19 cellular contexts compared by ENCODE assay signal in genomic region chr4:14668296-14668695, GRCh38.
DNase-seq lines count a peak whose midpoint lies in the region; ATAC-seq, FAIRE-seq and TF ChIP-seq lines count a peak whose summit lies in the region.
"Had no signal": no experiment of that assay in that cellular context is flagged by ENCODE, and none has a peak within 500 bp of the region (broad histone marks: within the 10 kb centered on the region; RNA-seq: fewer than 3 reads in every experiment).

No MANE protein-coding gene starts in this region.

- H3K27ac ChIP-seq in liver (ENCODE audit: low read depth in 1 of 2, low read length in 2 of 2) (no peak overlapping the region), HepG2 (ENCODE audit: extremely low read length, insufficient read depth, low read length) (no peak overlapping the region), RWPE2 (ENCODE audit: poor library complexity, severe bottlenecking) (peak overlapping the region; percentile 46), heart left ventricle (no peak overlapping the region)
- H3K27ac ChIP-seq: C4-2B, HL-60 had no signal

- in situ Hi-C loops in HepG2 (cut with HindIII; ENCODE audit: extremely low pct_ligation_motif_present, low pct_unique_long_range_greater_than_20kb): no loop called here

- no peaks in the 10 kb centered on the region for H3K79me2 ChIP-seq in HepG2 (ENCODE audit: insufficient read depth, low read length)

- no peak overlapping the region for H3K4me2 ChIP-seq in HepG2 (ENCODE audit: low read depth, low read length)

- no peak overlapping the region for H3K4me3 ChIP-seq in liver (ENCODE audit: low read depth in 1 of 3, low read length in 3 of 3)
- H3K4me3 ChIP-seq in HepG2 (replicated peaks in 1 of 3; ENCODE audit: insufficient read depth in 1 of 3, low read depth in 2 of 3, low read length in 3 of 3): no peak overlapping the region
- no peak overlapping the region for H3K4me3 ChIP-seq in RWPE2 (ENCODE audit: severe bottlenecking)
- no peak overlapping the region for H3K4me3 ChIP-seq in heart left ventricle
- H3K4me3 ChIP-seq: HAP-1, K562 had no signal

- intact Hi-C loops in HepG2 (cut with micrococcal nuclease; ENCODE audit: unreplicated experiment) (no loop called here), heart left ventricle (cut with DNase I) (no loop called here)

- no peak overlapping the region for H2AFZ ChIP-seq in HepG2 (ENCODE audit: low read length)

- H3K9ac ChIP-seq in liver (ENCODE audit: low read depth in 1 of 2, low read length in 2 of 2) (no peak overlapping the region), HepG2 (ENCODE audit: insufficient read depth, low read depth, low read length) (no peak overlapping the region)

- POLR2A ChIA-PET in HepG2 (lab: Yijun Ruan, JAX): no interaction called here

- peak; percentile 9 to 12 for TF ChIP-seq RAD21 in liver (IDR thresholded peaks at IDR 0.05)
- TF ChIP-seq RAD21 in HepG2 (CRISPR knock-in tag; IDR thresholded peaks at IDR 0.05): no peak

- no peak for DNase-seq in HepG2 (ENCODE audit: low spot score)
- DNase-seq in RWPE2 (ENCODE audit: low spot score): no peak
- no peak for DNase-seq in heart left ventricle
- DNase-seq in GF-D8 (lab: John Stamatoyannopoulos, UW): no peak
- DNase-seq: AML-193; Caco-2; CD4-positive, alpha-beta T cell; IMR-90 had no signal

- TF ChIP-seq CTCF in liver (IDR thresholded peaks at IDR 0.05; ENCODE audit: low read depth, low read length, missing input control) (no peak), HepG2 (CRISPR knock-in tag; IDR thresholded peaks at IDR 0.05) (no peak), RWPE2 (IDR thresholded peaks at IDR 0.05; ENCODE audit: poor library complexity, severe bottlenecking) (no peak), heart left ventricle (IDR thresholded peaks at IDR 0.05) (no peak)

- no peak for FAIRE-seq in HepG2 (lab: Jason Lieb, UNC)
- FAIRE-seq: D721Med, G401.6, GM12892, GM18507, K562 had no signal

- ATAC-seq in HepG2: no peak
- ATAC-seq in RWPE2 (ENCODE audit: low read depth): no peak; the same call in 1 of the 3 replicates
- ATAC-seq in esophagus mucosa: peak; percentile 29
- no peak for ATAC-seq in GM18867 (IDR thresholded peaks at IDR 0.05; ENCODE audit: unreplicated experiment)
- ATAC-seq in heart left ventricle: no peak
- ATAC-seq: K562 had no signal

- no peaks in the 10 kb centered on the region for H4K20me1 ChIP-seq in HepG2 (ENCODE audit: insufficient read depth, low read length)

- H3K9me3 ChIP-seq in liver (ENCODE audit: control insufficient read depth in 4 of 4, low read length in 3 of 4): peaks cover 0 to 5% (median under 1%) of the 10 kb centered on the region in 4 donors
- peaks cover 63% of the 10 kb centered on the region for H3K9me3 ChIP-seq in HepG2 (ENCODE audit: low read length)
- H3K9me3 ChIP-seq in RWPE2 (ENCODE audit: severe bottlenecking): no peaks in the 10 kb centered on the region
- H3K9me3 ChIP-seq in heart left ventricle: peaks cover 0 to 13% (median 3%) of the 10 kb centered on the region in 12 donors
- H3K9me3 ChIP-seq: Caco-2, HAP-1 had no signal

- BruUV-seq in HepG2 (replicated peaks; lab: Mats Ljungman, UMichigan): no TSS peak

- TF ChIP-seq EP300 in HepG2 (IDR thresholded peaks at IDR 0.05; ENCODE audit: low read depth in 2 of 2, low read length in 2 of 2) (no peak), HepG2 (CRISPR knock-in tag; IDR thresholded peaks at IDR 0.05; ENCODE audit: borderline replicate concordance) (no peak)

- no peaks in the 10 kb centered on the region for H3K36me3 ChIP-seq in liver (ENCODE audit: control insufficient read depth in 4 of 4, insufficient read depth in 3 of 4, low read depth in 1 of 4, low read length in 3 of 4)
- no peaks in the 10 kb centered on the region for H3K36me3 ChIP-seq in HepG2 (replicated peaks in 1 of 2; ENCODE audit: control insufficient read depth in 1 of 2, insufficient read depth in 2 of 2, low read length in 2 of 2)
- H3K36me3 ChIP-seq in RWPE2 (ENCODE audit: low read depth): no peaks in the 10 kb centered on the region
- H3K36me3 ChIP-seq in heart left ventricle: no peaks in the 10 kb centered on the region
- H3K36me3 ChIP-seq: HAP-1 had no signal

- no peaks in the 10 kb centered on the region for H3K27me3 ChIP-seq in liver (ENCODE audit: control insufficient read depth in 4 of 4, insufficient read depth in 4 of 4, low read length in 3 of 4)
- H3K27me3 ChIP-seq in HepG2 (ENCODE audit: control insufficient read depth in 1 of 2, insufficient read depth in 2 of 2, low read length in 2 of 2): no peaks in the 10 kb centered on the region
- no peaks in the 10 kb centered on the region for H3K27me3 ChIP-seq in RWPE2 (ENCODE audit: insufficient read depth, poor library complexity, severe bottlenecking)
- H3K27me3 ChIP-seq in heart left ventricle: no peaks in the 10 kb centered on the region

- CTCF ChIA-PET in HepG2 (lab: Yijun Ruan, JAX; ENCODE audit: low intra/inter-chr PET ratio, low total read pairs): no interaction called here

- 33% methylated on average over 1 of the region's 1 CpG for WGBS in liver
- WGBS in HepG2 (ENCODE audit: low lambda C conversion rate): 0% methylated on average over 1 of the region's 1 CpG
- 84 to 92% (median 88%) methylated on average over 1 of the region's 1 CpG for WGBS in heart left ventricle, 4 donors

- TF ChIP-seq POLR2A in HepG2 (IDR thresholded peaks at IDR 0.05; ENCODE audit: insufficient read depth in 1 of 2, low read depth in 2 of 2, low read length in 2 of 2) (no peak), heart left ventricle (IDR thresholded peaks at IDR 0.05) (no peak)

- H3K4me1 ChIP-seq in liver (ENCODE audit: control insufficient read depth in 4 of 4, insufficient read depth in 4 of 4, low read length in 3 of 4): no peaks in the 10 kb centered on the region
- no peaks in the 10 kb centered on the region for H3K4me1 ChIP-seq in HepG2 (ENCODE audit: insufficient read depth, low read length)
- peaks cover 3% of the 10 kb centered on the region for H3K4me1 ChIP-seq in RWPE2 (ENCODE audit: insufficient read depth, poor library complexity, severe bottlenecking)
- H3K4me1 ChIP-seq in heart left ventricle: no peaks in the 10 kb centered on the region
- H3K4me1 ChIP-seq: Caco-2, HAP-1 had no signal

TF ChIP-seq in liver, 16 proteins besides CTCF, POLR2A, EP300 and RAD21:
- TF ChIP-seq YY1 (IDR thresholded peaks at IDR 0.05) (no peak), RXRA (IDR thresholded peaks at IDR 0.05) (peak in 1 of 2 donors; percentile 42), FOXA1 (IDR thresholded peaks at IDR 0.05) (no peak), HNF4A (conservative IDR thresholded peaks at IDR 0.05) (peak; percentile 61 to 65)
TF ChIP-seq in liver: peak in this region for 2.

TF ChIP-seq in HepG2, 621 proteins besides CTCF, POLR2A, EP300 and RAD21 (continues in another document):
- no peak for TF ChIP-seq CBX2 (IDR thresholded peaks at IDR 0.05; ENCODE audit: low read depth, low read length)
- TF ChIP-seq CBX2 (CRISPR knock-in tag; IDR thresholded peaks at IDR 0.05; ENCODE audit: low read depth): no peak
- TF ChIP-seq ZNF639 (CRISPR knock-in tag; conservative IDR thresholded peaks at IDR 0.05): no peak
- TF ChIP-seq ZNF746 (CRISPR knock-in tag; IDR thresholded peaks at IDR 0.05): no peak
- TF ChIP-seq RBFOX2 (IDR thresholded peaks at IDR 0.05; ENCODE audit: low read depth, low read length): no peak
- TF ChIP-seq TOE1 (CRISPR knock-in tag; IDR thresholded peaks at IDR 0.05): no peak
- TF ChIP-seq FOSL1 (CRISPR knock-in tag; IDR thresholded peaks at IDR 0.05; ENCODE audit: borderline replicate concordance): no peak
- no peak for TF ChIP-seq ZNF296 (CRISPR knock-in tag; conservative IDR thresholded peaks at IDR 0.05)
- TF ChIP-seq PCBP1 (IDR thresholded peaks at IDR 0.05; ENCODE audit: borderline replicate concordance, low read depth, low read length): no peak
- TF ChIP-seq MYPOP (CRISPR knock-in tag; IDR thresholded peaks at IDR 0.05): no peak
- no peak for TF ChIP-seq PHF5A (CRISPR knock-in tag; IDR thresholded peaks at IDR 0.05; ENCODE audit: low read depth, unreplicated experiment)
- no peak for TF ChIP-seq ZNF558 (CRISPR knock-in tag; IDR thresholded peaks at IDR 0.05; ENCODE audit: borderline replicate concordance)
- no peak for TF ChIP-seq ZNF879 (CRISPR knock-in tag; IDR thresholded peaks at IDR 0.05)
- TF ChIP-seq BCL3 (CRISPR knock-in tag; IDR thresholded peaks at IDR 0.05): no peak
